Comparison of ENCODE assay signal across 1 cellular context in the genomic region with DNA sequence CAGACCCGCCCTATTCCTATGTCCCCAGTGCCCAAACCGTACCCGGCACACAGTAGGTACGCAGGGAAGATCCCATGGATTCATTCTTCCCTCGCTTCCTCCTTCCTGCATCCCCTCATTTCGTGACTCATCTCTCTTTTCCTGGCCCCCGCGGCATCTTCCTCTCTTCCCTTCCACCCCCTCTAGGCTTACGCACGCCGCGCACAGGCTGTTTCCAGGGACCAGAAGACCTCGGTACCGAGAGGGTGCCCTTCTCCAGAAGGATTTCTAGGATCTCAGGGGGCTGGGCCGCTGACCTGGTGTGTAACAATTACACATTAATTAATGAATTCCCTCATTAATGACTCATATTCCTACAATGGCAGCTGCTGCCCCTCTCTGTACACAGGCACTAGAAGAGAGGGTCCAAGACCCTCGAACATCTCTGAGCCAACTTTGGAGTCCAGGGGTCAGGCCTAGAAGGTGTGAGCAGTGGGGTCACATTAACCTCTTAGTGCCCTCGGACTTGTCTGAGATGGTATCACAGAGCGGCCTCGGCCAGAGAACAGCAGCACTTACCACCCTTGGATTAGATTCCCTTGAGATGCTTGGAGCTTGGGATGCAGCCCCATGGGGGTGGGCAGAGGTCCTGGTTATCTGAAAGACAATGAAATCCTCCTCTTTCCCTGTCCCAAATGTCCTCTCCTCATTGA.
TF ChIP-seq lines count a peak whose summit lies in the region.

No MANE protein-coding gene starts in this region.

TF ChIP-seq in IMR-90, 13 proteins besides CTCF, POLR2A, EP300 and RAD21:
- TF ChIP-seq, protein P1, sequence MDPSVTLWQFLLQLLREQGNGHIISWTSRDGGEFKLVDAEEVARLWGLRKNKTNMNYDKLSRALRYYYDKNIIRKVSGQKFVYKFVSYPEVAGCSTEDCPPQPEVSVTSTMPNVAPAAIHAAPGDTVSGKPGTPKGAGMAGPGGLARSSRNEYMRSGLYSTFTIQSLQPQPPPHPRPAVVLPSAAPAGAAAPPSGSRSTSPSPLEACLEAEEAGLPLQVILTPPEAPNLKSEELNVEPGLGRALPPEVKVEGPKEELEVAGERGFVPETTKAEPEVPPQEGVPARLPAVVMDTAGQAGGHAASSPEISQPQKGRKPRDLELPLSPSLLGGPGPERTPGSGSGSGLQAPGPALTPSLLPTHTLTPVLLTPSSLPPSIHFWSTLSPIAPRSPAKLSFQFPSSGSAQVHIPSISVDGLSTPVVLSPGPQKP (IDR thresholded peaks at IDR 0.05; ENCODE audit: borderline replicate concordance, low read depth, low read length) = no peak
- no peak for TF ChIP-seq SMC3 (IDR thresholded peaks at IDR 0.05; ENCODE audit: low read depth, low read length)
- TF ChIP-seq, protein P2, sequence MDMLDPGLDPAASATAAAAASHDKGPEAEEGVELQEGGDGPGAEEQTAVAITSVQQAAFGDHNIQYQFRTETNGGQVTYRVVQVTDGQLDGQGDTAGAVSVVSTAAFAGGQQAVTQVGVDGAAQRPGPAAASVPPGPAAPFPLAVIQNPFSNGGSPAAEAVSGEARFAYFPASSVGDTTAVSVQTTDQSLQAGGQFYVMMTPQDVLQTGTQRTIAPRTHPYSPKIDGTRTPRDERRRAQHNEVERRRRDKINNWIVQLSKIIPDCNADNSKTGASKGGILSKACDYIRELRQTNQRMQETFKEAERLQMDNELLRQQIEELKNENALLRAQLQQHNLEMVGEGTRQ (IDR thresholded peaks at IDR 0.05; ENCODE audit: low read depth, low read length) = no peak
- no peak for TF ChIP-seq MAZ (IDR thresholded peaks at IDR 0.05; ENCODE audit: borderline replicate concordance, low read depth, low read length)
- TF ChIP-seq RFX5 (IDR thresholded peaks at IDR 0.05; ENCODE audit: low read depth, low read length) = no peak
- no peak for TF ChIP-seq NFE2L2 (IDR thresholded peaks at IDR 0.05; ENCODE audit: low read depth, low read length)
- TF ChIP-seq FOS (IDR thresholded peaks at IDR 0.05; ENCODE audit: low read depth, low read length) = no peak
- TF ChIP-seq CEBPB (IDR thresholded peaks at IDR 0.05; ENCODE audit: low read depth, low read length) = no peak
TF ChIP-seq in IMR-90: peak in this region for 0.
